Comparison of ENCODE assay signal across 28 cellular contexts in the genomic region with DNA sequence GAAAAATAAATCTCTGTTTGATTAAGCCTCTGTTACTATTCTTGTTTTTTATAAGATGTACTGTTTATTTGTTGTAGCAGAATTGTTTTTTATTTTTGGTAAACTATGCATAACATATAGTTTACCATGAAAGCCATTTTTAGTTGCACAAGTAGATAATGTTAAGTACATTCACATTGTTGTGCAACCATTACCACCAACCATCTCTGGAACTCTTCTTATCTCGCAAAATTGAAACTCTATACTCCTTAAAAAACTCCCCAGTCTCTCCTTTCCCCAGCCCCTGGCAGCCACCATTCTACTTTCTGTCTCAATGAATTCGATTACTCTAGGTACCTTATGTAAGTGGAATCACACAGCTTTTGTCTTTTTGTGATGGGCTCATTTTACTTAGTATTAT. TPM values are rescaled to one million over a fixed set of nuclear protein-coding genes. Genes with fewer than 3 reads are reported as not detected.
DNase-seq lines count a peak whose midpoint lies in the region; ATAC-seq and TF ChIP-seq lines count a peak whose summit lies in the region.
"Had no signal": no experiment of that assay in that cellular context is flagged by ENCODE, and none has a peak within 500 bp of the region (broad histone marks: within the 10 kb centered on the region; RNA-seq: fewer than 3 reads in every experiment).

No MANE protein-coding gene starts in this region.

- H3K4me3 ChIP-seq in choroid plexus epithelial cell (ENCODE audit: low read depth, low read length) (no peak overlapping the region), neural progenitor cell (no peak overlapping the region)
- H3K4me3 ChIP-seq: BLaER1 treated with 17β-estradiol and CSF1 and Interleukin-3, amounts not matched to agents 10 nM and 100 nM; MG63 had no signal

- no peaks in the 10 kb centered on the region for H4K20me1 ChIP-seq in neural progenitor cell (ENCODE audit: low read depth)
- H4K20me1 ChIP-seq: BLaER1 treated with 17β-estradiol and CSF1 and Interleukin-3, amounts not matched to agents 10 nM and 100 nM had no signal

- H3F3A ChIP-seq in neural progenitor cell (ENCODE audit: low read depth), result no peaks in the 10 kb centered on the region

- peak overlapping the region; percentile 34 for H2AFZ ChIP-seq in neural progenitor cell (replicated peaks)

- no peak overlapping the region for H3K9ac ChIP-seq in neural progenitor cell
- H3K9ac ChIP-seq: BLaER1 treated with 17β-estradiol and CSF1 and Interleukin-3, amounts not matched to agents 10 nM and 100 nM had no signal

- no peaks in the 10 kb centered on the region for H3K4me1 ChIP-seq in neural progenitor cell

- H3K27ac ChIP-seq in neural progenitor cell, result no peak overlapping the region
- H3K27ac ChIP-seq: BLaER1 treated with 17β-estradiol and CSF1 and Interleukin-3, amounts not matched to agents 10 nM and 100 nM had no signal

- no peaks in the 10 kb centered on the region for H3K79me2 ChIP-seq in neural progenitor cell (ENCODE audit: low read depth)

- DNase-seq in MV-4-11 (lab: John Stamatoyannopoulos, UW) (peak; percentile 8), OCI-M1 (lab: John Stamatoyannopoulos, UW) (peak; percentile 76), choroid plexus epithelial cell (ENCODE audit: low read depth) (peak; percentile 58), neural progenitor cell (ENCODE audit: low spot score) (no peak), NCI-H524 treated with DMSO at 0.1 percent for 48 hours (lab: John Stamatoyannopoulos, UW) (no peak)
- DNase-seq: CD4-positive, alpha-beta memory T cell; COR-L47; DMS53; KBM-7; MG63; NCI-H1092; NCI-H1417 treated with DMSO at 0.1 percent for 48 hours; NCI-H1694 treated with DMSO at 0.1 percent for 48 hours; NCI-H2081 treated with DMSO at 0.1 percent for 48 hours; NCI-H446; NCI-H526; NCI-H82; Right ventricle myocardium superior; RPMI8226; T-cell had no signal

- no peak overlapping the region for H3K27ac Mint-ChIP-seq in neural progenitor cell
- H3K27ac Mint-ChIP-seq: CD4-positive, alpha-beta memory T cell; T-cell had no signal

- no peak overlapping the region for H3K4me2 ChIP-seq in neural progenitor cell

- H3K9me3 Mint-ChIP-seq in neural progenitor cell, result peaks cover 7% of the 10 kb centered on the region

- no peaks in the 10 kb centered on the region for H3K36me3 Mint-ChIP-seq in neural progenitor cell
- H3K36me3 Mint-ChIP-seq: T-cell had no signal

- no peak for TF ChIP-seq CTCF in choroid plexus epithelial cell (conservative IDR thresholded peaks at IDR 0.05; ENCODE audit: low read depth, low read length)
- no peak for TF ChIP-seq CTCF in neural progenitor cell (IDR thresholded peaks at IDR 0.05)

- peaks cover 3% of the 10 kb centered on the region for H3K27me3 Mint-ChIP-seq in neural progenitor cell (ENCODE audit: insufficient read depth, low read depth)

- H3K9me3 ChIP-seq in neural progenitor cell (ENCODE audit: low read depth), result no peaks in the 10 kb centered on the region
- H3K9me3 ChIP-seq: MG63 had no signal

- no peaks in the 10 kb centered on the region for H3K27me3 ChIP-seq in neural progenitor cell
- H3K27me3 ChIP-seq: BLaER1 treated with 17β-estradiol and CSF1 and Interleukin-3, amounts not matched to agents 10 nM and 100 nM had no signal

- ATAC-seq in HG03378 (IDR thresholded peaks at IDR 0.05; ENCODE audit: unreplicated experiment) (no peak), HG02678 (IDR thresholded peaks at IDR 0.05; ENCODE audit: unreplicated experiment) (no peak)
- ATAC-seq: HCT116, HepG2, T-cell had no signal

- H3K4me3 Mint-ChIP-seq in neural progenitor cell, result no peak overlapping the region
- H3K4me3 Mint-ChIP-seq: CD4-positive, alpha-beta memory T cell; T-cell had no signal

- no peaks in the 10 kb centered on the region for H3K36me3 ChIP-seq in neural progenitor cell
- H3K36me3 ChIP-seq: BLaER1 treated with 17β-estradiol and CSF1 and Interleukin-3, amounts not matched to agents 10 nM and 100 nM; MG63 had no signal

- H3K4me1 Mint-ChIP-seq in neural progenitor cell, result peaks cover 3% of the 10 kb centered on the region
- H3K4me1 Mint-ChIP-seq: T-cell had no signal

RNA-seq across cellular contexts. Expression of a gene that starts 27.4 kb away (rescaled TPM):
- 33.8 and 48.8 TPM in 2 replicates for total RNA-seq in neural progenitor cell (ENCODE audit: low replicate concordance)

RNA-seq across cellular contexts. Expression of a gene that starts 58.3 kb away (rescaled TPM):
- not detected in 2 replicates for total RNA-seq in neural progenitor cell (ENCODE audit: low replicate concordance)
- total RNA-seq: CD4-positive, alpha-beta memory T cell; G401; HepG2; HT-29; SK-MEL-5 had no signal

Comparison
In these comparisons a context has a peak if more than half of its experiments do, and no peak if none do; other contexts are left out.
1. DNase-seq: peak in MV-4-11 (single experiment), OCI-M1 (single experiment) and choroid plexus epithelial cell (single experiment); none in neural progenitor cell (single experiment) and NCI-H524 treated with DMSO at 0.1 percent for 48 hours (single experiment).